Comparison of ENCODE assay signal across 10 cellular contexts in the genomic region with DNA sequence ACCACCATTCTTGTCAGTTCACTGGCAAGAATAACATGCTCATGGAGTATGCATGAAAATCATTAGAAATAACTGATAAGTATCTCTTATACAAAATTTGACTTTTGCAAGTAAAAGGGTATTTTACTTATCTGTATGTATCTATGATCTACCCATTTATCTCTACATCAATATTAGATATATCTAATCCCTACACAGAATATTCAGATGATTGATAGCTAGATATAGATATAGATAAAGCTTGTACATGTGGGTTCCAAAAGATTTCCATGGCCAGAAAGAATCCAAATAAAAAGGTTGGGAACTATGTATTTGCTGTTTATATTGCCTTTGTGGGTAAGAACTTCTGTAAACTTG.
DNase-seq lines count a peak whose midpoint lies in the region; ATAC-seq, FAIRE-seq and TF ChIP-seq lines count a peak whose summit lies in the region.
"Had no signal": no experiment of that assay in that cellular context is flagged by ENCODE, and none has a peak within 500 bp of the region (broad histone marks: within the 10 kb centered on the region; RNA-seq: fewer than 3 reads in every experiment).

No MANE protein-coding gene starts in this region.

- no peak for DNase-seq in CD4-positive, CD25-positive, alpha-beta regulatory T cell
- DNase-seq in SJSA1 (ENCODE audit: low read depth in 1 of 2, low spot score in 2 of 2), result no peak
- DNase-seq in endothelial cell of umbilical vein (ENCODE audit: low read depth, low spot score), result no peak
- DNase-seq in sigmoid colon, result no peak
- DNase-seq in NOMO-1 treated with dmso at 0.1 percent for 144 hours (lab: John Stamatoyannopoulos, UW; ENCODE audit: unreplicated experiment), result no peak
- no peak for DNase-seq in glutamatergic neuron
- no peak for DNase-seq in G401 (ENCODE audit: low spot score)
- DNase-seq in DMS53 treated with DMSO at 0.1 percent for 48 hours (lab: John Stamatoyannopoulos, UW; ENCODE audit: unreplicated experiment), result no peak
- DNase-seq: GOT3 had no signal

- POLR2A ChIA-PET in endothelial cell of umbilical vein (lab: Charles Lee), result no interaction called here

- peak overlapping the region in 2 of 4 donors; percentile 5 to 75 for H3K4me3 Mint-ChIP-seq in CD4-positive, CD25-positive, alpha-beta regulatory T cell
- no peak overlapping the region for H3K4me3 Mint-ChIP-seq in glutamatergic neuron (ENCODE audit: unreplicated experiment)

- peaks cover 29 to 72% (median 43%) of the 10 kb centered on the region in 4 donors for H3K4me1 Mint-ChIP-seq in CD4-positive, CD25-positive, alpha-beta regulatory T cell
- H3K4me1 Mint-ChIP-seq in glutamatergic neuron (ENCODE audit: low read depth, unreplicated experiment), result peaks cover 16% of the 10 kb centered on the region

- peak overlapping the region; percentile 20 for H3K27ac ChIP-seq in CD4-positive, CD25-positive, alpha-beta regulatory T cell (ENCODE audit: insufficient read depth, low read length, poor library complexity, severe bottlenecking)
- peak overlapping the region; percentile 94 for H3K27ac ChIP-seq in SJSA1
- H3K27ac ChIP-seq in endothelial cell of umbilical vein (ENCODE audit: insufficient read depth, low read depth, low read length), result peak overlapping the region; percentile 93
- peak overlapping the region; percentile 69 to 83 (median 76) for H3K27ac ChIP-seq in sigmoid colon
- H3K27ac ChIP-seq: KMS-11 had no signal

- H3K9me3 Mint-ChIP-seq in CD4-positive, CD25-positive, alpha-beta regulatory T cell, result no peaks in the 10 kb centered on the region
- no peaks in the 10 kb centered on the region for H3K9me3 Mint-ChIP-seq in glutamatergic neuron (ENCODE audit: unreplicated experiment)

- dilution Hi-C loops in endothelial cell of umbilical vein (cut with MboI; ENCODE audit: extremely low pct_ligation_motif_present, low sequenced_read_pairs), result no loop called here

- intact Hi-C loops in endothelial cell of umbilical vein (cut with micrococcal nuclease) (no loop called here), sigmoid colon (cut with DNase I) (no loop called here)

- in situ Hi-C loops in G401 (cut with HindIII; ENCODE audit: low sequenced_read_pairs), result no loop called here

- H3K27me3 ChIP-seq in CD4-positive, CD25-positive, alpha-beta regulatory T cell (ENCODE audit: control insufficient read depth, insufficient read depth, low read length), result no peaks in the 10 kb centered on the region
- no peaks in the 10 kb centered on the region for H3K27me3 ChIP-seq in SJSA1 (replicated peaks)
- no peaks in the 10 kb centered on the region for H3K27me3 ChIP-seq in endothelial cell of umbilical vein (ENCODE audit: control insufficient read depth in 2 of 2, insufficient read depth in 2 of 2, low read length in 2 of 2)
- H3K27me3 ChIP-seq in sigmoid colon, result no peaks in the 10 kb centered on the region

- H3K79me2 ChIP-seq in endothelial cell of umbilical vein (ENCODE audit: control insufficient read depth, insufficient read depth, low read length), result no peaks in the 10 kb centered on the region

- no peaks in the 10 kb centered on the region for H3K9me1 ChIP-seq in endothelial cell of umbilical vein (replicated peaks; ENCODE audit: control insufficient read depth, extremely low read depth, insufficient read depth, low read length)

- CTCF ChIA-PET in endothelial cell of umbilical vein (lab: Charles Lee), result no interaction called here

- TF ChIP-seq CTCF in endothelial cell of umbilical vein (IDR thresholded peaks at IDR 0.05; ENCODE audit: extremely low read depth in 1 of 2, insufficient read depth in 1 of 2, low read depth in 1 of 2, low read length in 2 of 2) (no peak), sigmoid colon (IDR thresholded peaks at IDR 0.05) (no peak), glutamatergic neuron (IDR thresholded peaks at IDR 0.05; ENCODE audit: partially characterized antibody, unreplicated experiment) (no peak)

- no peak for FAIRE-seq in endothelial cell of umbilical vein (lab: Jason Lieb, UNC)

- H3K36me3 ChIP-seq in CD4-positive, CD25-positive, alpha-beta regulatory T cell (ENCODE audit: control insufficient read depth, insufficient read depth, low read length), result no peaks in the 10 kb centered on the region
- no peaks in the 10 kb centered on the region for H3K36me3 ChIP-seq in SJSA1
- no peaks in the 10 kb centered on the region for H3K36me3 ChIP-seq in endothelial cell of umbilical vein (ENCODE audit: control insufficient read depth in 2 of 2, extremely low read depth in 1 of 2, insufficient read depth in 2 of 2, low read length in 2 of 2)
- H3K36me3 ChIP-seq in sigmoid colon, result no peaks in the 10 kb centered on the region

- no peaks in the 10 kb centered on the region for H3K9me3 ChIP-seq in CD4-positive, CD25-positive, alpha-beta regulatory T cell (ENCODE audit: control insufficient read depth in 2 of 2, low read length in 2 of 2)
- H3K9me3 ChIP-seq in SJSA1 (replicated peaks), result no peaks in the 10 kb centered on the region
- H3K9me3 ChIP-seq in endothelial cell of umbilical vein (replicated peaks; ENCODE audit: control insufficient read depth, insufficient read depth, low read length), result no peaks in the 10 kb centered on the region
- H3K9me3 ChIP-seq in sigmoid colon, result no peaks in the 10 kb centered on the region

- H3K9ac ChIP-seq in endothelial cell of umbilical vein (replicated peaks; ENCODE audit: extremely low read depth, insufficient read depth, low read length), result peak overlapping the region; percentile 79
- H3K9ac ChIP-seq: KMS-11 had no signal

- H3K36me3 Mint-ChIP-seq in CD4-positive, CD25-positive, alpha-beta regulatory T cell, result peaks cover 8% of the 10 kb centered on the region
- no peaks in the 10 kb centered on the region for H3K36me3 Mint-ChIP-seq in glutamatergic neuron (ENCODE audit: unreplicated experiment)

- peak; percentile 18 for TF ChIP-seq POLR2A in endothelial cell of umbilical vein (IDR thresholded peaks at IDR 0.05; ENCODE audit: low read depth, low read length)
- TF ChIP-seq POLR2A in sigmoid colon (IDR thresholded peaks at IDR 0.05), result no peak

- peak overlapping the region; percentile 71 to 93 (median 79) for H3K27ac Mint-ChIP-seq in CD4-positive, CD25-positive, alpha-beta regulatory T cell
- H3K27ac Mint-ChIP-seq in glutamatergic neuron (ENCODE audit: unreplicated experiment), result no peak overlapping the region

- H4K20me1 ChIP-seq in endothelial cell of umbilical vein (replicated peaks; ENCODE audit: control insufficient read depth, extremely low read depth, insufficient read depth, low read length), result no peaks in the 10 kb centered on the region

- ATAC-seq in CD4-positive, CD25-positive, alpha-beta regulatory T cell (ENCODE audit: low read depth in 2 of 2), result no peak

- peak overlapping the region; percentile 56 for H3K4me2 ChIP-seq in endothelial cell of umbilical vein (ENCODE audit: insufficient read depth, low read length)
- H3K4me2 ChIP-seq: KMS-11 had no signal

- H3K4me1 ChIP-seq in CD4-positive, CD25-positive, alpha-beta regulatory T cell (ENCODE audit: control insufficient read depth, insufficient read depth, low read length, poor library complexity, severe bottlenecking), result peaks cover 29% of the 10 kb centered on the region
- H3K4me1 ChIP-seq in SJSA1 (replicated peaks) (peaks cover 84% of the 10 kb centered on the region), endothelial cell of umbilical vein (ENCODE audit: control insufficient read depth, extremely low read depth, insufficient read depth, low read length) (peaks cover 50% of the 10 kb centered on the region), sigmoid colon (peaks cover 0 to 65% (median 49%) of the 10 kb centered on the region in 4 donors)

- TF ChIP-seq EP300 in sigmoid colon (IDR thresholded peaks at IDR 0.05), result no peak

- H3K27me3 Mint-ChIP-seq in CD4-positive, CD25-positive, alpha-beta regulatory T cell, result no peaks in the 10 kb centered on the region
- no peaks in the 10 kb centered on the region for H3K27me3 Mint-ChIP-seq in glutamatergic neuron (ENCODE audit: unreplicated experiment)

- no TSS peak for BruUV-seq in endothelial cell of umbilical vein (replicated peaks; lab: Mats Ljungman, UMichigan)

- H3K4me3 ChIP-seq in CD4-positive, CD25-positive, alpha-beta regulatory T cell (ENCODE audit: low read depth, low read length), result peak overlapping the region; percentile 33
- H3K4me3 ChIP-seq in SJSA1 (no peak overlapping the region), endothelial cell of umbilical vein (replicated peaks in 1 of 3; ENCODE audit: insufficient read depth in 1 of 3, low read depth in 1 of 3, low read length in 3 of 3) (no peak overlapping the region), sigmoid colon (no peak overlapping the region)

- no peak overlapping the region for H2AFZ ChIP-seq in endothelial cell of umbilical vein (ENCODE audit: low read depth, low read length)

TF ChIP-seq in endothelial cell of umbilical vein, 7 proteins besides CTCF, POLR2A, EP300 and RAD21:
- TF ChIP-seq POLR2AphosphoS5 (IDR thresholded peaks at IDR 0.05; ENCODE audit: insufficient read depth, low read depth, low read length) (no peak), MYC (IDR thresholded peaks at IDR 0.05; ENCODE audit: low read depth, low read length) (no peak), EZH2 (IDR thresholded peaks at IDR 0.05; ENCODE audit: borderline replicate concordance, low read depth, low read length, severe bottlenecking) (no peak), JUN (IDR thresholded peaks at IDR 0.05; ENCODE audit: borderline replicate concordance, insufficient read depth, insufficient read length, low read depth) (no peak), GATA2 (IDR thresholded peaks at IDR 0.05; ENCODE audit: insufficient read depth, insufficient read length, low read depth, low read length) (no peak), FOS (IDR thresholded peaks at IDR 0.05; ENCODE audit: borderline replicate concordance, insufficient read depth, low read length) (no peak)
- TF ChIP-seq, protein P1, sequence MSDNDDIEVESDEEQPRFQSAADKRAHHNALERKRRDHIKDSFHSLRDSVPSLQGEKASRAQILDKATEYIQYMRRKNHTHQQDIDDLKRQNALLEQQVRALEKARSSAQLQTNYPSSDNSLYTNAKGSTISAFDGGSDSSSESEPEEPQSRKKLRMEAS (IDR thresholded peaks at IDR 0.05; ENCODE audit: insufficient read depth, insufficient read length), result no peak

Comparison
In these comparisons a context has a peak if more than half of its experiments do, and no peak if none do; other contexts are left out.
1. H3K27ac ChIP-seq: peak in every context shown above with its lines; median percentile 94 in SJSA1; 93 in endothelial cell of umbilical vein; 76 in sigmoid colon; 20 in CD4-positive, CD25-positive, alpha-beta regulatory T cell.